In genomic region chr2:20621366-20622295, GRCh38 we compare ENCODE assay signal across 14 cellular contexts. TPM values are rescaled to one million over a fixed set of nuclear protein-coding genes. Genes with fewer than 3 reads are reported as not detected.
DNase-seq lines count a peak whose midpoint lies in the region; ATAC-seq and TF ChIP-seq lines count a peak whose summit lies in the region.
"Had no signal": no experiment of that assay in that cellular context is flagged by ENCODE, and none has a peak within 500 bp of the region (broad histone marks: within the 10 kb centered on the region; RNA-seq: fewer than 3 reads in every experiment).

No MANE protein-coding gene starts in this region.

- H3K79me2 ChIP-seq in neural progenitor cell (ENCODE audit: low read depth): no peaks in the 10 kb centered on the region

- no peaks in the 10 kb centered on the region for H3F3A ChIP-seq in neural progenitor cell (ENCODE audit: low read depth)

- ATAC-seq in effector memory CD8-positive, alpha-beta T cell (replicated peaks): no peak
- ATAC-seq in activated T-cell treated with anti-CD3 and anti-CD28 coated beads, Interleukin-2, amount 50 U/mL, for 4 hours: no peak
- no peak for ATAC-seq in GM18861 (IDR thresholded peaks at IDR 0.05; ENCODE audit: unreplicated experiment)
- ATAC-seq: activated CD8-positive, alpha-beta T cell treated with anti-CD3 and anti-CD28 coated beads for 36 hours had no signal

- peak overlapping the region; percentile 38 for H3K27ac ChIP-seq in RWPE1
- no peak overlapping the region for H3K27ac ChIP-seq in neural progenitor cell
- H3K27ac ChIP-seq in thyroid gland: peak overlapping the region in 2 of 3 donors; percentile 10 to 95

- H3K4me1 ChIP-seq in neural progenitor cell (peaks cover 16% of the 10 kb centered on the region), thyroid gland (peaks cover 30 to 46% of the 10 kb centered on the region in 2 donors)

- H3K4me2 ChIP-seq in neural progenitor cell: no peak overlapping the region

- H3K9ac ChIP-seq in neural progenitor cell: no peak overlapping the region

- WGBS in thyroid gland, 2 donors: 88 to 92% methylated on average over 12 of the region's 12 CpGs

- H3K36me3 ChIP-seq in neural progenitor cell (no peaks in the 10 kb centered on the region), thyroid gland (peaks cover 19 to 25% of the 10 kb centered on the region in 2 donors)

- peaks cover 23% of the 10 kb centered on the region for H3K36me3 Mint-ChIP-seq in effector memory CD8-positive, alpha-beta T cell (ENCODE audit: insufficient read depth)
- peaks cover 9% of the 10 kb centered on the region for H3K36me3 Mint-ChIP-seq in neural progenitor cell
- H3K36me3 Mint-ChIP-seq in activated T-cell treated with anti-CD3 and anti-CD28 coated beads, Interleukin-2, amount 50 U/mL, for 4 hours (ENCODE audit: insufficient read depth): peaks cover 13% of the 10 kb centered on the region

- H3K27me3 ChIP-seq in neural progenitor cell: no peaks in the 10 kb centered on the region
- no peaks in the 10 kb centered on the region for H3K27me3 ChIP-seq in thyroid gland

- no peak overlapping the region for H2AFZ ChIP-seq in neural progenitor cell (replicated peaks)

- POLR2A ChIA-PET in RWPE1 (lab: Yijun Ruan, JAX; ENCODE audit: low non-redundant PET): interaction anchor here (0.7 kb wide), 1 partner anchor 12 kb away, joined by 3 read pairs; no protein-coding TSS in a partner anchor

- H3K9me3 ChIP-seq in neural progenitor cell (ENCODE audit: low read depth): no peaks in the 10 kb centered on the region
- no peaks in the 10 kb centered on the region for H3K9me3 ChIP-seq in thyroid gland

- intact Hi-C loops in thyroid gland (cut with DNase I): no loop called here

- peaks cover 0 to 7% of the 10 kb centered on the region in 2 donors for H3K4me1 Mint-ChIP-seq in effector memory CD8-positive, alpha-beta T cell (ENCODE audit: low read depth in 2 of 2)
- H3K4me1 Mint-ChIP-seq in neural progenitor cell: peaks cover 63% of the 10 kb centered on the region
- H3K4me1 Mint-ChIP-seq in activated T-cell treated with anti-CD3 and anti-CD28 coated beads, Interleukin-2, amount 50 U/mL, for 4 hours (ENCODE audit: low read depth): no peaks in the 10 kb centered on the region
- H3K4me1 Mint-ChIP-seq: B cell, naive B cell had no signal

- H3K9me3 Mint-ChIP-seq in effector memory CD8-positive, alpha-beta T cell: no peaks in the 10 kb centered on the region
- H3K9me3 Mint-ChIP-seq in neural progenitor cell: no peaks in the 10 kb centered on the region
- H3K9me3 Mint-ChIP-seq in activated T-cell treated with anti-CD3 and anti-CD28 coated beads, Interleukin-2, amount 50 U/mL, for 4 hours: no peaks in the 10 kb centered on the region
- H3K9me3 Mint-ChIP-seq: activated CD8-positive, alpha-beta T cell treated with anti-CD3 and anti-CD28 coated beads for 36 hours; naive B cell had no signal

- H3K27ac Mint-ChIP-seq in effector memory CD8-positive, alpha-beta T cell: peak overlapping the region; percentile 57 to 65
- peak overlapping the region; percentile 28 for H3K27ac Mint-ChIP-seq in neural progenitor cell
- H3K27ac Mint-ChIP-seq: activated CD8-positive, alpha-beta T cell treated with anti-CD3 and anti-CD28 coated beads for 36 hours; B cell had no signal

- H3K27me3 Mint-ChIP-seq in effector memory CD8-positive, alpha-beta T cell: no peaks in the 10 kb centered on the region
- peaks cover 4% of the 10 kb centered on the region for H3K27me3 Mint-ChIP-seq in neural progenitor cell (ENCODE audit: insufficient read depth, low read depth)
- no peaks in the 10 kb centered on the region for H3K27me3 Mint-ChIP-seq in activated T-cell treated with anti-CD3 and anti-CD28 coated beads, Interleukin-2, amount 50 U/mL, for 4 hours (ENCODE audit: low read depth)
- H3K27me3 Mint-ChIP-seq: activated CD8-positive, alpha-beta T cell treated with anti-CD3 and anti-CD28 coated beads for 36 hours; B cell; naive B cell had no signal

- TF ChIP-seq POLR2A in thyroid gland (IDR thresholded peaks at IDR 0.05): no peak

- no peak for TF ChIP-seq CTCF in RWPE1 (conservative IDR thresholded peaks at IDR 0.05; ENCODE audit: low read depth)
- no peak for TF ChIP-seq CTCF in neural progenitor cell (IDR thresholded peaks at IDR 0.05)
- TF ChIP-seq CTCF in thyroid gland (IDR thresholded peaks at IDR 0.05): no peak

- DNase-seq in RWPE1 (ENCODE audit: low spot score) (no peak), neural progenitor cell (ENCODE audit: low spot score) (no peak), thyroid gland (no peak), NCI-H2171 (lab: John Stamatoyannopoulos, UW) (no peak), GF-D8 (lab: John Stamatoyannopoulos, UW) (no peak)
- no peak for DNase-seq in effector memory CD8-positive, alpha-beta T cell
- DNase-seq in activated T-cell treated with anti-CD3 and anti-CD28 coated beads, Interleukin-2, amount 50 U/mL, for 4 hours: no peak
- DNase-seq: activated CD8-positive, alpha-beta T cell treated with anti-CD3 and anti-CD28 coated beads for 36 hours; DND-41; hippocampal formation; naive B cell; stimulated activated CD4-positive, alpha-beta T cell treated with anti-CD3 and anti-CD28 coated beads, Interleukin-4, amount 100 ng/mL, for 1 hour had no signal

- CTCF ChIA-PET in RWPE1 (lab: Yijun Ruan, JAX): interaction anchor here (0.7 to 1.2 kb wide), 4 partner anchors 15 to 219 kb away, joined by 3 to 6 read pairs (median 5); no protein-coding TSS in a partner anchor

- H3K4me3 ChIP-seq in neural progenitor cell: no peak overlapping the region
- no peak overlapping the region for H3K4me3 ChIP-seq in thyroid gland (replicated peaks in 1 of 3)

- no peak overlapping the region for H3K4me3 Mint-ChIP-seq in effector memory CD8-positive, alpha-beta T cell
- H3K4me3 Mint-ChIP-seq in neural progenitor cell: no peak overlapping the region
- no peak overlapping the region for H3K4me3 Mint-ChIP-seq in activated T-cell treated with anti-CD3 and anti-CD28 coated beads, Interleukin-2, amount 50 U/mL, for 4 hours
- H3K4me3 Mint-ChIP-seq: activated CD8-positive, alpha-beta T cell treated with anti-CD3 and anti-CD28 coated beads for 36 hours; B cell had no signal

- peaks cover 4% of the 10 kb centered on the region for H4K20me1 ChIP-seq in neural progenitor cell (ENCODE audit: low read depth)

RNA-seq across cellular contexts. Expression of gene HS1BP3, which starts 29.3 kb away (rescaled TPM):
- 10.0 and 19.5 TPM in 2 replicates for total RNA-seq in neural progenitor cell (ENCODE audit: low replicate concordance)
- total RNA-seq in thyroid gland: 10 to 100 TPM; 30.8 to 42.7 (median 41.7) TPM
- total RNA-seq in activated T-cell treated with anti-CD3 and anti-CD28 coated beads, Interleukin-2, amount 50 U/mL, for 4 hours: 1 to 10 TPM; 6.0 to 6.7 (median 6.3) TPM

RNA-seq across cellular contexts. Expression of gene GDF7, which starts 45.3 kb away (rescaled TPM):
- total RNA-seq in neural progenitor cell (ENCODE audit: low replicate concordance) (not detected in 2 replicates), thyroid gland (under 1 TPM; under 0.01 to 0.42 (median 0.13) TPM)
- under 1 TPM in 2 of 3 donors, not detected in 1; 0.03 to 0.05 TPM for total RNA-seq in activated T-cell treated with anti-CD3 and anti-CD28 coated beads, Interleukin-2, amount 50 U/mL, for 4 hours
- total RNA-seq: activated CD8-positive, alpha-beta T cell treated with anti-CD3 and anti-CD28 coated beads for 36 hours had no signal
